ENCODE assay signal across 1 cellular context in genomic region chr6:43090557-43090952, GRCh38.
TF ChIP-seq lines count a peak whose summit lies in the region.

No MANE protein-coding gene starts in this region.

TF ChIP-seq in HCT116, 20 proteins besides CTCF, POLR2A, EP300 and RAD21:
- TF ChIP-seq REST (IDR thresholded peaks at IDR 0.05; ENCODE audit: low read depth): no peak
- no peak for TF ChIP-seq YY1 (IDR thresholded peaks at IDR 0.05; ENCODE audit: extremely low read depth, insufficient replicate concordance, low read depth, low read length)
- TF ChIP-seq EZH2 (IDR thresholded peaks at IDR 0.05): no peak
- TF ChIP-seq JUND (IDR thresholded peaks at IDR 0.05): no peak
- TF ChIP-seq, protein P1, sequence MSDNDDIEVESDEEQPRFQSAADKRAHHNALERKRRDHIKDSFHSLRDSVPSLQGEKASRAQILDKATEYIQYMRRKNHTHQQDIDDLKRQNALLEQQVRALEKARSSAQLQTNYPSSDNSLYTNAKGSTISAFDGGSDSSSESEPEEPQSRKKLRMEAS (IDR thresholded peaks at IDR 0.05): no peak
- TF ChIP-seq ZBTB33 (IDR thresholded peaks at IDR 0.05; ENCODE audit: extremely low read depth, insufficient replicate concordance, low read length): no peak
